In genomic region chr5:146069780-146070099, GRCh38 we compare ENCODE assay signal across 18 cellular contexts.
DNase-seq lines count a peak whose midpoint lies in the region; ATAC-seq lines count a peak whose summit lies in the region.
"Had no signal": no experiment of that assay in that cellular context is flagged by ENCODE, and none has a peak within 500 bp of the region (broad histone marks: within the 10 kb centered on the region; RNA-seq: fewer than 3 reads in every experiment).

No MANE protein-coding gene starts in this region.

- no peak overlapping the region for H3K27ac ChIP-seq in substantia nigra (ENCODE audit: low read depth, low read length, poor library complexity, severe bottlenecking)
- H3K27ac ChIP-seq: BLaER1 had no signal

- ATAC-seq in GM18870 (IDR thresholded peaks at IDR 0.05; ENCODE audit: unreplicated experiment) (peak; percentile 31), GM19468 (IDR thresholded peaks at IDR 0.05; ENCODE audit: extremely low read depth, unreplicated experiment) (peak; percentile 19), HG02870 (IDR thresholded peaks at IDR 0.05; ENCODE audit: unreplicated experiment) (peak; percentile 47), HG03565 (IDR thresholded peaks at IDR 0.05; ENCODE audit: unreplicated experiment) (peak; percentile 47)
- ATAC-seq: natural killer cell; sciatic nerve; stimulated activated naive CD8-positive, alpha-beta T cell treated with anti-CD3 and anti-CD28 coated beads, Interleukin-15, Interleukin-2, amounts not matched to agents 100 U/mL and 50 U/mL, for 24 hours had no signal

- DNase-seq in substantia nigra (lab: John Stamatoyannopoulos, UW), result no peak
- DNase-seq in activated gamma-delta T cell treated with Interleukin-2 at 50 U/mL for 16 hours, result no peak
- no peak for DNase-seq in NCI-H187 treated with DMSO at 0.1 percent for 48 hours (lab: John Stamatoyannopoulos, UW)
- DNase-seq in foreskin melanocyte, result no peak
- DNase-seq: aorta; hypothalamus; natural killer cell; NCI-H2029 treated with DMSO at 0.1 percent for 48 hours; NCI-H82; SHP77; stimulated activated naive CD8-positive, alpha-beta T cell treated with anti-CD3 and anti-CD28 coated beads, Interleukin-15, Interleukin-2, amounts not matched to agents 100 U/mL and 50 U/mL, for 24 hours; T-helper 9 cell had no signal
